1 cellular context compared by ENCODE assay signal in the genomic region with DNA sequence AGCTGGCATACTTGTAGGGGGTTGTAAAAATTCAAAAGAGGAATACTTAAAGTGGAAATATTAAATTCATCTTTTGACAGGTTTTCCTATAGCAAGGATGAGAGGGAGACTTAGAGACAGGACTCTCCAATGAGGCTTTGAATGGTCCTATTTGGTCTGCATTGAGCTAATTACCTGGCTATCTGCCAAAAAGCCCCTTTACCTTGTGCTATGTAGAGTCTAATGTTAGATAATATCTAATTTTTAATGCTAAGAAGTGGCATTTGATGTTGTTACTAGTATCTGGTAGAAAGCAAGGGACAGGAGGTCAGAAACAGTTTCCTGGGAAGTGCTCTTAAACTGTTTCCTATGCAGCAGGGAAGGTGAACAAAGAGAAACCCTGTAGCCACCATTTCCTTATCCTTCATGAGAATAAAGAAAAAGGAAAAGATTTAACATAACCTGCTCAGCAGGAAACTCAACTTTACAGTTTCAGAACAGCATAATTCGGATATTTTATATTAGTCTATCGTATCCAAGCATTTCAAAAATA.
TF ChIP-seq lines count a peak whose summit lies in the region.

No MANE protein-coding gene starts in this region.

TF ChIP-seq in H1, 55 proteins besides CTCF, POLR2A, EP300 and RAD21:
- TF ChIP-seq BCL11A (IDR thresholded peaks at IDR 0.05; ENCODE audit: low read depth in 2 of 2, low read length in 2 of 2) (no peak), TEAD4 (IDR thresholded peaks at IDR 0.05; ENCODE audit: low read depth, low read length) (no peak), FOSL1 (IDR thresholded peaks at IDR 0.05; ENCODE audit: insufficient read depth, low read depth, low read length) (no peak), CHD2 (IDR thresholded peaks at IDR 0.05; ENCODE audit: low read length) (no peak), PHF8 (conservative IDR thresholded peaks at IDR 0.05; ENCODE audit: low read depth, low read length) (no peak), EZH2 (IDR thresholded peaks at IDR 0.05; ENCODE audit: low read depth, low read length, severe bottlenecking) (no peak), GTF2F1 (IDR thresholded peaks at IDR 0.05; ENCODE audit: borderline replicate concordance, low read depth, low read length) (no peak), CBX8 (IDR thresholded peaks at IDR 0.05; ENCODE audit: borderline replicate concordance, low read depth, low read length) (no peak), SIX5 (IDR thresholded peaks at IDR 0.05; ENCODE audit: low read depth, low read length) (no peak), CBX5 (IDR thresholded peaks at IDR 0.05; ENCODE audit: low read depth, low read length) (no peak), YY1 (IDR thresholded peaks at IDR 0.05; ENCODE audit: low read depth, low read length) (no peak), SRF (IDR thresholded peaks at IDR 0.05; ENCODE audit: low read depth, low read length) (no peak), SP1 (IDR thresholded peaks at IDR 0.05; ENCODE audit: low read depth, low read length) (no peak), JUN (IDR thresholded peaks at IDR 0.05; ENCODE audit: low read depth, low read length) (no peak), SP2 (IDR thresholded peaks at IDR 0.05; ENCODE audit: low read length) (no peak), TAF1 (IDR thresholded peaks at IDR 0.05; ENCODE audit: low read depth, low read length) (no peak), TCF12 (IDR thresholded peaks at IDR 0.05; ENCODE audit: low read depth, low read length) (no peak), ASH2L (IDR thresholded peaks at IDR 0.05; ENCODE audit: low read length) (no peak)
- TF ChIP-seq, protein P1, sequence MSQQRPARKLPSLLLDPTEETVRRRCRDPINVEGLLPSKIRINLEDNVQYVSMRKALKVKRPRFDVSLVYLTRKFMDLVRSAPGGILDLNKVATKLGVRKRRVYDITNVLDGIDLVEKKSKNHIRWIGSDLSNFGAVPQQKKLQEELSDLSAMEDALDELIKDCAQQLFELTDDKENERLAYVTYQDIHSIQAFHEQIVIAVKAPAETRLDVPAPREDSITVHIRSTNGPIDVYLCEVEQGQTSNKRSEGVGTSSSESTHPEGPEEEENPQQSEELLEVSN (IDR thresholded peaks at IDR 0.05) = no peak
- TF ChIP-seq, protein P2, sequence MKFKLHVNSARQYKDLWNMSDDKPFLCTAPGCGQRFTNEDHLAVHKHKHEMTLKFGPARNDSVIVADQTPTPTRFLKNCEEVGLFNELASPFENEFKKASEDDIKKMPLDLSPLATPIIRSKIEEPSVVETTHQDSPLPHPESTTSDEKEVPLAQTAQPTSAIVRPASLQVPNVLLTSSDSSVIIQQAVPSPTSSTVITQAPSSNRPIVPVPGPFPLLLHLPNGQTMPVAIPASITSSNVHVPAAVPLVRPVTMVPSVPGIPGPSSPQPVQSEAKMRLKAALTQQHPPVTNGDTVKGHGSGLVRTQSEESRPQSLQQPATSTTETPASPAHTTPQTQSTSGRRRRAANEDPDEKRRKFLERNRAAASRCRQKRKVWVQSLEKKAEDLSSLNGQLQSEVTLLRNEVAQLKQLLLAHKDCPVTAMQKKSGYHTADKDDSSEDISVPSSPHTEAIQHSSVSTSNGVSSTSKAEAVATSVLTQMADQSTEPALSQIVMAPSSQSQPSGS (IDR thresholded peaks at IDR 0.05; ENCODE audit: low read length) = no peak
